ENCODE assay signal across 9 cellular contexts in genomic region chr2:82043867-82044266, GRCh38.
"Had no signal": no experiment of that assay in that cellular context is flagged by ENCODE, and none has a peak within 500 bp of the region (broad histone marks: within the 10 kb centered on the region; RNA-seq: fewer than 3 reads in every experiment).

No MANE protein-coding gene starts in this region.

- ATAC-seq: GM23338, HCT116 had no signal

- H3K27ac Mint-ChIP-seq: GM23338, H9, HFFc6 had no signal

- H3K9me3 ChIP-seq: HAP-1 had no signal

- H3K4me1 Mint-ChIP-seq: GM23338, H9 had no signal

- H3K36me3 ChIP-seq: HAP-1 had no signal

- DNase-seq: GM23248, GOT3, H7, H9, HCEC 1CT, HFFc6 had no signal

- H3K4me3 Mint-ChIP-seq: GM23338, H9, HFFc6 had no signal

- H3K4me3 ChIP-seq: GM23248, GM23338, HAP-1 had no signal

- H3K27ac ChIP-seq: GM23248 had no signal

- H3K4me1 ChIP-seq: HAP-1 had no signal
